ENCODE assay signal across 23 cellular contexts in genomic region chr1:240230821-240231220, GRCh38.
"Had no signal": no experiment of that assay in that cellular context is flagged by ENCODE, and none has a peak within 500 bp of the region (broad histone marks: within the 10 kb centered on the region; RNA-seq: fewer than 3 reads in every experiment).

No MANE protein-coding gene starts in this region.

- H3K4me1 ChIP-seq: foreskin keratinocyte, lower lobe of right lung, right atrium auricular region, suprapubic skin, vagina had no signal

- H3K4me3 ChIP-seq: dorsolateral prefrontal cortex, lower lobe of right lung, ovary, right atrium auricular region, smooth muscle cell, suprapubic skin, vagina had no signal

- H3K27me3 ChIP-seq: dorsolateral prefrontal cortex, foreskin keratinocyte, ovary, right atrium auricular region, suprapubic skin, vagina had no signal

- H3K4me1 Mint-ChIP-seq: memory B cell; mesothelial cell of epicardium; naive thymus-derived CD8-positive, alpha-beta T cell; nephron progenitor cell; stimulated activated naive CD8-positive, alpha-beta T cell treated with anti-CD3 and anti-CD28 coated beads, Interleukin-15, amount 100 ng/mL, for 72 hours had no signal

- H3K36me3 ChIP-seq: lower lobe of right lung, ovary, right atrium auricular region, suprapubic skin, vagina had no signal

- H3K4me3 Mint-ChIP-seq: memory B cell; mesothelial cell of epicardium; naive thymus-derived CD8-positive, alpha-beta T cell; nephron progenitor cell; stimulated activated naive CD8-positive, alpha-beta T cell treated with anti-CD3 and anti-CD28 coated beads, Interleukin-15, amount 100 ng/mL, for 72 hours had no signal

- H3K27ac ChIP-seq: foreskin keratinocyte, lower lobe of right lung, ovary, right atrium auricular region, suprapubic skin, vagina had no signal

- H3K27me3 Mint-ChIP-seq: memory B cell; progenitor cell of endocrine pancreas; stimulated activated naive CD8-positive, alpha-beta T cell treated with anti-CD3 and anti-CD28 coated beads, Interleukin-15, amount 100 ng/mL, for 72 hours had no signal

- DNase-seq: cerebellar nuclear complex; dorsolateral prefrontal cortex; effector CD4-positive, alpha-beta T cell; foreskin keratinocyte; left ventricle myocardium superior; lower lobe of right lung; naive thymus-derived CD8-positive, alpha-beta T cell; nephron progenitor cell; ovary; stimulated activated CD4-positive, alpha-beta T cell treated with anti-CD3 and anti-CD28 coated beads, Interleukin-12 subunit alpha, Interleukin-12 subunit beta, amount 100 ng/mL, for 4 hours; stimulated activated CD4-positive, alpha-beta T cell treated with anti-CD3 and anti-CD28 coated beads, Interleukin-1b, Interleukin-23, amount 100 ng/mL, for 48 hours; stimulated activated CD4-positive, alpha-beta T cell treated with anti-CD3 and anti-CD28 coated beads, Interleukin-4, amount 100 ng/mL, for 1 hour; stimulated activated CD8-positive, alpha-beta memory T cell treated with anti-CD3 and anti-CD28 coated beads, Interleukin-4, amount 100 ng/mL, for 48 hours; stimulated activated naive CD4-positive, alpha-beta T cell; stimulated activated naive CD8-positive, alpha-beta T cell treated with anti-CD3 and anti-CD28 coated beads, Interleukin-15, amount 100 ng/mL, for 72 hours; trophoblast cell had no signal

- H3K9me3 ChIP-seq: lower lobe of right lung, ovary, vagina had no signal

- H3K36me3 Mint-ChIP-seq: memory B cell had no signal

- H3K27ac Mint-ChIP-seq: memory B cell; mesothelial cell of epicardium; naive thymus-derived CD8-positive, alpha-beta T cell; nephron progenitor cell; progenitor cell of endocrine pancreas; stimulated activated naive CD8-positive, alpha-beta T cell treated with anti-CD3 and anti-CD28 coated beads, Interleukin-15, amount 100 ng/mL, for 72 hours had no signal
